In the genomic region with DNA sequence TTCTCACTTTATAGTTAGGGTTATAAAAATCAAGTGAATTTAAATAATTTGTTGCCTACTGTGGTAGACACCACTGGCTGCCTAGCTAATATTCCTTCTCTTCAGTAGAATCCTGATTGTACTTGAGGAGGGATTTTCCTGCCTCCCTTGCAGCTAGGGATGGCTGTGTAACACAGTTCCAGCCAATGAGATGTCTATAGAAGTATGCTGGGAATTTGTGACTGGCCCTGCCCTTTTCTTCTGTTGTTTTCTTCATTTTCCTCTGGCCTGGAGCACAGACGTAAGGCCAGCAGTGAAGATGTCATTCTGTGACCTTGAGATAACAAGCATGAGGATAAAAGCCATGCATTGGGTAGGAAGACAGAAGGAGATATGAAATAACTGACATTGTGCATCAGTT, we compare ENCODE assay signal across 30 cellular contexts.
"Had no signal": no experiment of that assay in that cellular context is flagged by ENCODE, and none has a peak within 500 bp of the region (broad histone marks: within the 10 kb centered on the region; RNA-seq: fewer than 3 reads in every experiment).

No MANE protein-coding gene starts in this region.

- H3K27me3 Mint-ChIP-seq: activated naive CD4-positive, alpha-beta T cell treated with anti-CD3 and anti-CD28 coated beads, Interleukin-2, amount 50 U/mL, for 24 hours; activated naive CD8-positive, alpha-beta T cell treated with anti-CD3 and anti-CD28 coated beads for 36 hours; brain had no signal

- H3K36me3 Mint-ChIP-seq: activated CD4-positive, alpha-beta memory T cell treated with anti-CD3 and anti-CD28 coated beads for 36 hours; activated CD8-positive, alpha-beta memory T cell treated with anti-CD3 and anti-CD28 coated beads, Interleukin-2, amount 10 ng/mL, durations not matched to agents 7 days and 5 days; activated naive CD8-positive, alpha-beta T cell treated with anti-CD3 and anti-CD28 coated beads for 36 hours had no signal

- DNase-seq: activated CD4-positive, alpha-beta memory T cell treated with anti-CD3 and anti-CD28 coated beads for 36 hours; activated CD4-positive, alpha-beta T cell treated with anti-CD3 and anti-CD28 coated beads for 36 hours; activated CD4-positive, alpha-beta T cell treated with anti-CD3 and anti-CD28 coated beads, Interleukin-2, amount 10 ng/mL, durations not matched to agents 24 days and 14 days; activated CD4-positive, CD25-positive, alpha-beta regulatory T cell; activated CD4-positive, CD25-positive, alpha-beta regulatory T cell treated with anti-CD3 and anti-CD28 coated beads, Interleukin-2, amount 50 U/mL, for 72 hours; activated CD8-positive, alpha-beta memory T cell treated with anti-CD3 and anti-CD28 coated beads, Interleukin-2, amount 10 ng/mL, durations not matched to agents 7 days and 5 days; activated CD8-positive, alpha-beta memory T cell treated with anti-CD3 and anti-CD28 coated beads, Interleukin-2, amount 50 U/mL, for 4 hours; activated CD8-positive, alpha-beta T cell treated with anti-CD3 and anti-CD28 coated beads, Interleukin-2, amount 10 ng/mL, durations not matched to agents 7 days and 5 days; activated effector memory CD4-positive, alpha-beta T cell treated with anti-CD3 and anti-CD28 coated beads, Interleukin-2, amount 50 U/mL, for 16 hours; activated naive CD4-positive, alpha-beta T cell treated with anti-CD3 and anti-CD28 coated beads for 36 hours; activated naive CD8-positive, alpha-beta T cell treated with anti-CD3 and anti-CD28 coated beads for 36 hours; activated naive CD8-positive, alpha-beta T cell treated with anti-CD3 and anti-CD28 coated beads, Interleukin-2, amount 50 U/mL, for 24 hours; activated T-cell treated with anti-CD3 and anti-CD28 coated beads, Interleukin-2, amount 50 U/mL, for 1 hour; activated T-cell treated with anti-CD3 and anti-CD28 coated beads, Interleukin-2, amount 50 U/mL, for 48 hours; central memory CD4-positive, alpha-beta T cell; cerebellar nuclear complex; colonic mucosa; effector CD8-positive, alpha-beta T cell; foreskin fibroblast; glutamatergic neuron; heart left ventricle; T-helper 2 cell had no signal

- H3K4me1 Mint-ChIP-seq: activated CD4-positive, alpha-beta T cell treated with anti-CD3 and anti-CD28 coated beads for 36 hours; activated CD4-positive, alpha-beta T cell treated with anti-CD3 and anti-CD28 coated beads, Interleukin-2, amount 10 ng/mL, durations not matched to agents 24 days and 14 days; activated CD8-positive, alpha-beta memory T cell treated with anti-CD3 and anti-CD28 coated beads, Interleukin-2, amount 10 ng/mL, durations not matched to agents 7 days and 5 days had no signal

- H3K4me3 ChIP-seq: adrenal gland, ascending aorta, breast epithelium, cardiac muscle cell, colonic mucosa, heart left ventricle had no signal

- H3K36me3 ChIP-seq: adrenal gland, ascending aorta, breast epithelium, cardiac muscle cell, colonic mucosa, heart left ventricle had no signal

- H3K4me3 Mint-ChIP-seq: activated CD4-positive, alpha-beta memory T cell treated with anti-CD3 and anti-CD28 coated beads for 36 hours; activated CD4-positive, alpha-beta T cell treated with anti-CD3 and anti-CD28 coated beads for 36 hours; activated CD4-positive, alpha-beta T cell treated with anti-CD3 and anti-CD28 coated beads, Interleukin-2, amount 10 ng/mL, durations not matched to agents 24 days and 14 days; activated CD8-positive, alpha-beta memory T cell treated with anti-CD3 and anti-CD28 coated beads, Interleukin-2, amount 10 ng/mL, durations not matched to agents 7 days and 5 days; activated CD8-positive, alpha-beta T cell treated with anti-CD3 and anti-CD28 coated beads, Interleukin-2, amount 10 ng/mL, durations not matched to agents 7 days and 5 days; activated naive CD4-positive, alpha-beta T cell treated with anti-CD3 and anti-CD28 coated beads for 36 hours; activated naive CD4-positive, alpha-beta T cell treated with anti-CD3 and anti-CD28 coated beads, Interleukin-2, amount 50 U/mL, for 24 hours; activated naive CD8-positive, alpha-beta T cell treated with anti-CD3 and anti-CD28 coated beads for 36 hours; activated naive CD8-positive, alpha-beta T cell treated with anti-CD3 and anti-CD28 coated beads, Interleukin-2, amount 50 U/mL, for 24 hours; activated T-helper 1 cell treated with anti-CD3 and anti-CD28 coated beads, Interleukin-12 subunit alpha, Interleukin-12 subunit beta, Interleukin-2, Interleukin-4 antibody, amounts not matched to agents 30 ng/mL and 10 ng/mL and 1 ng/mL, durations not matched to agents 14 hours and 24 hours and 36 hours; brain had no signal

- H3K9me3 ChIP-seq: ascending aorta, colonic mucosa had no signal

- H3K9me3 Mint-ChIP-seq: activated CD4-positive, alpha-beta memory T cell treated with anti-CD3 and anti-CD28 coated beads for 36 hours; activated naive CD4-positive, alpha-beta T cell treated with anti-CD3 and anti-CD28 coated beads, Interleukin-2, amount 50 U/mL, for 24 hours; activated T-helper 1 cell treated with anti-CD3 and anti-CD28 coated beads, Interleukin-12 subunit alpha, Interleukin-12 subunit beta, Interleukin-2, Interleukin-4 antibody, amounts not matched to agents 30 ng/mL and 10 ng/mL and 1 ng/mL, durations not matched to agents 14 hours and 24 hours and 36 hours; activated T-helper 2 cell treated with anti-CD3 and anti-CD28 coated beads, Interferon-gamma antibody, Interleukin-2, Interleukin-4, amounts not matched to agents 10 μg/mL and 5 μg/mL and 100 μg/mL, durations not matched to agents 14 hours and 24 hours and 36 hours had no signal

- H3K27ac ChIP-seq: adrenal gland, ascending aorta, breast epithelium, colonic mucosa, heart left ventricle had no signal

- H3K27me3 ChIP-seq: adrenal gland, ascending aorta, breast epithelium, cardiac muscle cell, colonic mucosa, heart left ventricle had no signal

- H3K27ac Mint-ChIP-seq: activated CD4-positive, alpha-beta memory T cell treated with anti-CD3 and anti-CD28 coated beads for 36 hours; activated CD4-positive, alpha-beta T cell treated with anti-CD3 and anti-CD28 coated beads for 36 hours; activated CD4-positive, alpha-beta T cell treated with anti-CD3 and anti-CD28 coated beads, Interleukin-2, amount 10 ng/mL, durations not matched to agents 24 days and 14 days; activated CD8-positive, alpha-beta memory T cell treated with anti-CD3 and anti-CD28 coated beads, Interleukin-2, amount 10 ng/mL, durations not matched to agents 7 days and 5 days; activated CD8-positive, alpha-beta T cell treated with anti-CD3 and anti-CD28 coated beads, Interleukin-2, amount 10 ng/mL, durations not matched to agents 7 days and 5 days; activated naive CD4-positive, alpha-beta T cell treated with anti-CD3 and anti-CD28 coated beads for 36 hours; activated naive CD4-positive, alpha-beta T cell treated with anti-CD3 and anti-CD28 coated beads, Interleukin-2, amount 50 U/mL, for 24 hours; activated naive CD8-positive, alpha-beta T cell treated with anti-CD3 and anti-CD28 coated beads for 36 hours; activated naive CD8-positive, alpha-beta T cell treated with anti-CD3 and anti-CD28 coated beads, Interleukin-2, amount 50 U/mL, for 24 hours; activated T-helper 1 cell treated with anti-CD3 and anti-CD28 coated beads, Interleukin-12 subunit alpha, Interleukin-12 subunit beta, Interleukin-2, Interleukin-4 antibody, amounts not matched to agents 30 ng/mL and 10 ng/mL and 1 ng/mL, durations not matched to agents 14 hours and 24 hours and 36 hours; activated T-helper 2 cell treated with anti-CD3 and anti-CD28 coated beads, Interferon-gamma antibody, Interleukin-2, Interleukin-4, amounts not matched to agents 10 μg/mL and 5 μg/mL and 100 μg/mL, durations not matched to agents 14 hours and 24 hours and 36 hours had no signal
